ENCODE assay signal across 6 cellular contexts in the genomic region with DNA sequence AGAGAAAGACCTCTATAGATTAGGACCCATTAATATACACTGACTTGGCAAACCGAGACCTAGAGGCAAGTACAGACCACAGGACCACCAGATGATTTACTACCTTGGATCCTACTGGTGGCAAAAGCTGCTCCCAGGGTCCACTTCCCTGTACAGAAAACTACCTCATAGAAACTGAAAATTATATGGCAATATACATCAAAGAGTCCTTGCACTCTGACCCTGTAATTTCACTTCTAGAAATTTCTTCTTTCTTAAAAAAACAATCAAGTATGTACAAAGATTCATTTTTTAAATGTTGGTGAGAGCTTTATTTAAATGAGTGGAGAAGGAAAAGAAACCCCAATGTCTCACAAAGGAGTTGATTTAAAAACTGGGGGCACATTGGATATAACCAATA.
"Had no signal": no experiment of that assay in that cellular context is flagged by ENCODE, and none has a peak within 500 bp of the region (broad histone marks: within the 10 kb centered on the region; RNA-seq: fewer than 3 reads in every experiment).

No MANE protein-coding gene starts in this region.

- FAIRE-seq: G401.6, GM12892, GM18507, GM19239 had no signal

- DNase-seq: GDM1, GF-D8 had no signal
